Comparison of ENCODE assay signal across 14 cellular contexts in genomic region chr12:9644985-9645531, GRCh38. TPM values are rescaled to one million over a fixed set of nuclear protein-coding genes. Genes with fewer than 3 reads are reported as not detected.
A peak's percentile ranks its signal among the peaks of the same experiment; 100 is the strongest.
DNase-seq lines count a peak whose midpoint lies in the region; ATAC-seq, FAIRE-seq and TF ChIP-seq lines count a peak whose summit lies in the region.
"Not testable (repeated sequence)": the region's sequence is repeated elsewhere in the genome, so short reads cannot be mapped to it uniquely, and the experiment has no call there.
"Had no signal": no experiment of that assay in that cellular context is flagged by ENCODE, and none has a peak within 500 bp of the region (broad histone marks: within the 10 kb centered on the region; RNA-seq: fewer than 3 reads in every experiment).

No MANE protein-coding gene starts in this region.

- not testable (repeated sequence) for H2AFZ ChIP-seq in HepG2 (ENCODE audit: low read length)

- not testable (repeated sequence) for H3K27me3 ChIP-seq in CD8-positive, alpha-beta memory T cell (ENCODE audit: insufficient read depth, low read length, poor library complexity, severe bottlenecking); HepG2 (ENCODE audit: control insufficient read depth in 1 of 2, insufficient read depth in 2 of 2, low read length in 2 of 2)

- H3K9me3 ChIP-seq in CD8-positive, alpha-beta memory T cell (ENCODE audit: low read length); HepG2 (ENCODE audit: low read length): not testable (repeated sequence)

- not testable (repeated sequence) for H3K36me3 ChIP-seq in CD8-positive, alpha-beta memory T cell (ENCODE audit: insufficient read depth, low read length); HepG2 (replicated peaks in 1 of 2; ENCODE audit: control insufficient read depth in 1 of 2, insufficient read depth in 2 of 2, low read length in 2 of 2)

- intact Hi-C loops in HepG2 (cut with micrococcal nuclease; ENCODE audit: unreplicated experiment): not testable (repeated sequence)

- not testable (repeated sequence) for TF ChIP-seq EP300 in HepG2 (IDR thresholded peaks at IDR 0.05; ENCODE audit: low read depth in 2 of 2, low read length in 2 of 2); HepG2 (CRISPR knock-in tag; IDR thresholded peaks at IDR 0.05; ENCODE audit: borderline replicate concordance)

- peaks cover 15% of the 10 kb centered on the region for H3K79me2 ChIP-seq in HepG2 (ENCODE audit: insufficient read depth, low read length)

- CTCF ChIA-PET in CD8-positive, alpha-beta memory T cell (lab: Charles Lee): interaction anchor here (1.1 to 1.4 kb wide), 2 partner anchors 63 to 315 kb away, joined by 3 to 4 read pairs; no protein-coding TSS in a partner anchor
- CTCF ChIA-PET in T-cell (lab: Charles Lee): interaction anchor here in 1 of 2 donors (1.3 kb wide), 1 partner anchor 106 kb away, joined by 3 read pairs; no protein-coding TSS in a partner anchor
- CTCF ChIA-PET in activated CD8-positive, alpha-beta T cell treated with anti-CD3 and anti-CD28 coated beads, Interleukin-2, amount 10 ng/mL, durations not matched to agents 7 days and 5 days (lab: Charles Lee): interaction anchor here (1.2 kb wide), 2 partner anchors 9 to 98 kb away, joined by 3 to 4 read pairs; no protein-coding TSS in a partner anchor
- CTCF ChIA-PET in HepG2 (lab: Yijun Ruan, JAX; ENCODE audit: low intra/inter-chr PET ratio, low total read pairs): not testable (repeated sequence)

- not testable (repeated sequence) for H3K4me3 ChIP-seq in CD8-positive, alpha-beta memory T cell (ENCODE audit: low read length); epithelial cell of esophagus (ENCODE audit: low read length); HepG2 (replicated peaks in 1 of 3; ENCODE audit: insufficient read depth in 1 of 3, low read depth in 2 of 3, low read length in 3 of 3)

- H3K4me2 ChIP-seq in HepG2 (ENCODE audit: low read depth, low read length): not testable (repeated sequence)

- not testable (repeated sequence) for FAIRE-seq in HepG2 (lab: Jason Lieb, UNC)

- TF ChIP-seq RAD21 in HepG2 (CRISPR knock-in tag; IDR thresholded peaks at IDR 0.05): not testable (repeated sequence)

- H3K27me3 Mint-ChIP-seq in CD8-positive, alpha-beta memory T cell; T-cell; activated CD8-positive, alpha-beta T cell treated with anti-CD3 and anti-CD28 coated beads, Interleukin-2, amount 10 ng/mL, durations not matched to agents 7 days and 5 days (ENCODE audit: low read depth); activated naive CD8-positive, alpha-beta T cell; stimulated activated memory B cell treated with anti-CD40 and anti-IgM and Interleukin-4, amounts not matched to agents 10 μg/mL and 1 μg/mL and 100 μg/mL, for 72 hours: not testable (repeated sequence)

- H4K20me1 ChIP-seq in HepG2 (ENCODE audit: insufficient read depth, low read length): not testable (repeated sequence)

- WGBS in HepG2 (ENCODE audit: low lambda C conversion rate): 30% methylated on average over 1 of the region's 1 CpG

- ATAC-seq in T-cell (replicated peaks in 1 of 4); activated CD8-positive, alpha-beta T cell treated with anti-CD3 and anti-CD28 coated beads, Interleukin-2, amount 10 ng/mL, durations not matched to agents 7 days and 5 days; HepG2; stimulated activated memory B cell treated with anti-CD40 and anti-IgM and Interleukin-4, amounts not matched to agents 10 μg/mL and 1 μg/mL and 100 μg/mL, for 72 hours: not testable (repeated sequence)

- H3K9me3 Mint-ChIP-seq in CD8-positive, alpha-beta memory T cell; activated naive CD8-positive, alpha-beta T cell (ENCODE audit: low read depth); stimulated activated memory B cell treated with anti-CD40 and anti-IgM and Interleukin-4, amounts not matched to agents 10 μg/mL and 1 μg/mL and 100 μg/mL, for 72 hours: not testable (repeated sequence)
- H3K9me3 Mint-ChIP-seq in T-cell: peaks cover 0 to 19% (median 12%) of the 10 kb centered on the region in 3 donors
- peaks cover 16% of the 10 kb centered on the region for H3K9me3 Mint-ChIP-seq in activated CD8-positive, alpha-beta T cell treated with anti-CD3 and anti-CD28 coated beads, Interleukin-2, amount 10 ng/mL, durations not matched to agents 7 days and 5 days (ENCODE audit: insufficient read depth)

- DNase-seq in CD8-positive, alpha-beta memory T cell; T-cell; activated CD8-positive, alpha-beta T cell treated with anti-CD3 and anti-CD28 coated beads, Interleukin-2, amount 10 ng/mL, durations not matched to agents 7 days and 5 days; HepG2 (ENCODE audit: low spot score): not testable (repeated sequence)
- DNase-seq in LHCN-M2 (ENCODE audit: low read depth) (peak; percentile 10), epithelial cell of esophagus (ENCODE audit: low read depth) (peak; percentile 48)

- POLR2A ChIA-PET in CD8-positive, alpha-beta memory T cell (lab: Charles Lee); T-cell (lab: Charles Lee); HepG2 (lab: Yijun Ruan, JAX): not testable (repeated sequence)
- POLR2A ChIA-PET in activated CD8-positive, alpha-beta T cell treated with anti-CD3 and anti-CD28 coated beads, Interleukin-2, amount 10 ng/mL, durations not matched to agents 7 days and 5 days (lab: Charles Lee): interaction anchor here (0.7 to 2.0 kb wide), 2 partner anchors 26 to 96 kb away, joined by 6 read pairs; no protein-coding TSS in a partner anchor

- peak overlapping the region in 7 of 8 donors; percentile 2 to 68 (median 56) for H3K27ac Mint-ChIP-seq in CD8-positive, alpha-beta memory T cell
- H3K27ac Mint-ChIP-seq in T-cell: peak overlapping the region; percentile 37 to 77
- peak overlapping the region; percentile 53 for H3K27ac Mint-ChIP-seq in activated CD8-positive, alpha-beta T cell treated with anti-CD3 and anti-CD28 coated beads, Interleukin-2, amount 10 ng/mL, durations not matched to agents 7 days and 5 days
- peak overlapping the region; percentile 88 for H3K27ac Mint-ChIP-seq in activated naive CD8-positive, alpha-beta T cell
- H3K27ac Mint-ChIP-seq in stimulated activated memory B cell treated with anti-CD40 and anti-IgM and Interleukin-4, amounts not matched to agents 10 μg/mL and 1 μg/mL and 100 μg/mL, for 72 hours: peak overlapping the region; percentile 84

- H3K9ac ChIP-seq in HepG2 (ENCODE audit: insufficient read depth, low read depth, low read length): not testable (repeated sequence)

- H3K27ac ChIP-seq in CD8-positive, alpha-beta memory T cell (ENCODE audit: low read depth, low read length); HepG2 (ENCODE audit: extremely low read length, insufficient read depth, low read length): not testable (repeated sequence)

- peak overlapping the region in 2 of 7 donors; percentile 3 to 70 for H3K4me3 Mint-ChIP-seq in CD8-positive, alpha-beta memory T cell
- not testable (repeated sequence) for H3K4me3 Mint-ChIP-seq in T-cell
- peak overlapping the region; percentile 11 for H3K4me3 Mint-ChIP-seq in activated CD8-positive, alpha-beta T cell treated with anti-CD3 and anti-CD28 coated beads, Interleukin-2, amount 10 ng/mL, durations not matched to agents 7 days and 5 days
- H3K4me3 Mint-ChIP-seq in activated naive CD8-positive, alpha-beta T cell: peak overlapping the region; percentile 64
- peak overlapping the region; percentile 74 for H3K4me3 Mint-ChIP-seq in stimulated activated memory B cell treated with anti-CD40 and anti-IgM and Interleukin-4, amounts not matched to agents 10 μg/mL and 1 μg/mL and 100 μg/mL, for 72 hours

- not testable (repeated sequence) for BruUV-seq in HepG2 (replicated peaks; lab: Mats Ljungman, UMichigan)

- H3K36me3 Mint-ChIP-seq in CD8-positive, alpha-beta memory T cell: peaks cover 9 to 37% (median 25%) of the 10 kb centered on the region in 3 donors
- peaks cover 38% of the 10 kb centered on the region for H3K36me3 Mint-ChIP-seq in T-cell
- H3K36me3 Mint-ChIP-seq in activated CD8-positive, alpha-beta T cell treated with anti-CD3 and anti-CD28 coated beads, Interleukin-2, amount 10 ng/mL, durations not matched to agents 7 days and 5 days (ENCODE audit: low read depth): peaks cover 78% of the 10 kb centered on the region
- not testable (repeated sequence) for H3K36me3 Mint-ChIP-seq in activated naive CD8-positive, alpha-beta T cell
- H3K36me3 Mint-ChIP-seq in stimulated activated memory B cell treated with anti-CD40 and anti-IgM and Interleukin-4, amounts not matched to agents 10 μg/mL and 1 μg/mL and 100 μg/mL, for 72 hours: peaks cover 32% of the 10 kb centered on the region

- in situ Hi-C loops in HepG2 (cut with HindIII; ENCODE audit: extremely low pct_ligation_motif_present, low pct_unique_long_range_greater_than_20kb): loop anchor here (5.0 kb wide), 1 partner anchor 62 kb away; no protein-coding TSS in a partner anchor

- not testable (repeated sequence) for TF ChIP-seq CTCF in epithelial cell of esophagus (IDR thresholded peaks at IDR 0.05; ENCODE audit: insufficient read depth, low read depth, low read length, missing control alignments); HepG2 (CRISPR knock-in tag; IDR thresholded peaks at IDR 0.05)

- H3K4me1 ChIP-seq in CD8-positive, alpha-beta memory T cell (ENCODE audit: insufficient read depth, low read length): peaks cover 29% of the 10 kb centered on the region
- peaks cover 11% of the 10 kb centered on the region for H3K4me1 ChIP-seq in HepG2 (ENCODE audit: insufficient read depth, low read length)

- peaks cover 45 to 67% (median 56%) of the 10 kb centered on the region in 3 donors for H3K4me1 Mint-ChIP-seq in CD8-positive, alpha-beta memory T cell
- peaks cover 44 to 51% (median 50%) of the 10 kb centered on the region in 3 donors for H3K4me1 Mint-ChIP-seq in T-cell
- H3K4me1 Mint-ChIP-seq in activated CD8-positive, alpha-beta T cell treated with anti-CD3 and anti-CD28 coated beads, Interleukin-2, amount 10 ng/mL, durations not matched to agents 7 days and 5 days (ENCODE audit: low read depth): peaks cover 53% of the 10 kb centered on the region
- H3K4me1 Mint-ChIP-seq in activated naive CD8-positive, alpha-beta T cell (ENCODE audit: low read depth): peaks cover 53% of the 10 kb centered on the region
- H3K4me1 Mint-ChIP-seq in stimulated activated memory B cell treated with anti-CD40 and anti-IgM and Interleukin-4, amounts not matched to agents 10 μg/mL and 1 μg/mL and 100 μg/mL, for 72 hours: peaks cover 51% of the 10 kb centered on the region

- TF ChIP-seq POLR2A in HepG2 (IDR thresholded peaks at IDR 0.05; ENCODE audit: insufficient read depth in 1 of 2, low read depth in 2 of 2, low read length in 2 of 2): not testable (repeated sequence)

RNA-seq across cellular contexts. Expression of gene CLEC2D, which starts 24.5 kb away (rescaled TPM):
- total RNA-seq in CD8-positive, alpha-beta memory T cell: 100 to 1,000 TPM; 320 to 340 TPM
- 311 TPM for polyA plus RNA-seq in CD8-positive, alpha-beta memory T cell
- total RNA-seq in LHCN-M2 (2014; rRNA removed): 2.5 and 2.8 TPM in 2 replicates
- polyA plus RNA-seq in LHCN-M2 (2012): 0.58 TPM
- 100 to 1,000 TPM; 217 to 338 (median 311) TPM for total RNA-seq in T-cell
- 100 to 1,000 TPM; 277 to 282 TPM for total RNA-seq in activated CD8-positive, alpha-beta T cell treated with anti-CD3 and anti-CD28 coated beads, Interleukin-2, amount 10 ng/mL, durations not matched to agents 7 days and 5 days
- total RNA-seq in HepG2 (2016; rRNA removed; fragmentation: Illumina TruSeq; extraction: Trizol): 0.69 and 2.5 TPM in 2 replicates
- total RNA-seq in HepG2 (2016; cell fraction: cytosol; rRNA removed; fragmentation: Illumina TruSeq; extraction: Trizol; ENCODE audit: low read depth): 4.0 TPM in 2 replicates
- 0.18 and 2.5 TPM in 2 replicates for total RNA-seq in HepG2 (2016; cell fraction: insoluble cytoplasmic fraction; rRNA removed; fragmentation: Illumina TruSeq; extraction: Trizol)
- 0.87 and 2.4 TPM in 2 replicates for total RNA-seq in HepG2 (2016; cell fraction: membrane; rRNA removed; fragmentation: Illumina TruSeq; extraction: Trizol)
- 7.5 and 7.7 TPM in 2 replicates for total RNA-seq in HepG2 (2016; cell fraction: nucleus; rRNA removed; fragmentation: Illumina TruSeq; extraction: Trizol)
- polyA plus RNA-seq in HepG2 (2011; rRNA removed): 7.7 and 8.6 TPM in 2 replicates
- polyA plus RNA-seq in HepG2 (2011; cell fraction: cytosol; rRNA removed): 0.85 and 3.0 TPM in 2 replicates
- polyA plus RNA-seq in HepG2 (2011; cell fraction: nucleus; rRNA removed): 30.5 and 31.4 TPM in 2 replicates
- 5.3 and 5.9 TPM in 2 replicates for polyA plus RNA-seq in HepG2 (2012)
- 0.26 and 0.28 TPM in 2 replicates for polyA plus RNA-seq in HepG2 (2016; cell fraction: cytosol; fragmentation: Illumina TruSeq; extraction: Trizol; ENCODE audit: low read depth)
- polyA plus RNA-seq in HepG2 (2016; cell fraction: insoluble cytoplasmic fraction; fragmentation: Illumina TruSeq; extraction: Trizol; ENCODE audit: low read depth): 0.49 and 1.2 TPM in 2 replicates
- polyA plus RNA-seq in HepG2 (2016; cell fraction: membrane; fragmentation: Illumina TruSeq; extraction: Trizol; ENCODE audit: low read depth): 0.22 and 0.38 TPM in 2 replicates
- polyA plus RNA-seq in HepG2 (2016; cell fraction: nucleus; fragmentation: Illumina TruSeq; extraction: Trizol; ENCODE audit: insufficient read depth, low read depth): 19.9 and 22.7 TPM in 2 replicates
- 0.42 and 2.6 TPM in 2 replicates for polyA minus RNA-seq in HepG2 (2011; rRNA and poly(A)+ RNA removed; ENCODE audit: low replicate concordance)
- polyA minus RNA-seq in HepG2 (2011; cell fraction: cytosol; rRNA and poly(A)+ RNA removed): 0.26 and 2.0 TPM in 2 replicates
- polyA minus RNA-seq in HepG2 (2011; cell fraction: nucleus; rRNA and poly(A)+ RNA removed): 26.3 and 30.8 TPM in 2 replicates
- total RNA-seq: ascending aorta had no signal

RNA-seq across cellular contexts. Expression of gene KLRB1, which starts 37.3 kb away (rescaled TPM):
- 1 to 10 TPM; 7.6 TPM for total RNA-seq in CD8-positive, alpha-beta memory T cell
- polyA plus RNA-seq in CD8-positive, alpha-beta memory T cell: 249 TPM
- not detected in 2 replicates for total RNA-seq in LHCN-M2 (2014; rRNA removed)
- not detected for polyA plus RNA-seq in LHCN-M2 (2012)
- total RNA-seq in T-cell: 10 to 100 TPM in 4 of 5 donors, 1 to 10 TPM in 1; 9.0 to 55.5 (median 31.6) TPM
- total RNA-seq in activated CD8-positive, alpha-beta T cell treated with anti-CD3 and anti-CD28 coated beads, Interleukin-2, amount 10 ng/mL, durations not matched to agents 7 days and 5 days: 1 to 10 TPM; 6.0 to 6.3 TPM
- not detected in 2 replicates for total RNA-seq in HepG2 (2016; rRNA removed; fragmentation: Illumina TruSeq; extraction: Trizol)
- total RNA-seq in HepG2 (2016; cell fraction: cytosol; rRNA removed; fragmentation: Illumina TruSeq; extraction: Trizol; ENCODE audit: low read depth): not detected in 2 replicates
- total RNA-seq in HepG2 (2016; cell fraction: insoluble cytoplasmic fraction; rRNA removed; fragmentation: Illumina TruSeq; extraction: Trizol): not detected in 2 replicates
- not detected in 2 replicates for total RNA-seq in HepG2 (2016; cell fraction: membrane; rRNA removed; fragmentation: Illumina TruSeq; extraction: Trizol)
- not detected in 2 replicates for total RNA-seq in HepG2 (2016; cell fraction: nucleus; rRNA removed; fragmentation: Illumina TruSeq; extraction: Trizol)
- polyA plus RNA-seq in HepG2 (2011; rRNA removed): not detected in 2 replicates
- not detected in 2 replicates for polyA plus RNA-seq in HepG2 (2011; cell fraction: cytosol; rRNA removed)
- polyA plus RNA-seq in HepG2 (2011; cell fraction: nucleus; rRNA removed): not detected in 2 replicates
- polyA plus RNA-seq in HepG2 (2012): not detected in 2 replicates
- polyA plus RNA-seq in HepG2 (2016; cell fraction: cytosol; fragmentation: Illumina TruSeq; extraction: Trizol; ENCODE audit: low read depth): not detected in 2 replicates
- not detected in 2 replicates for polyA plus RNA-seq in HepG2 (2016; cell fraction: insoluble cytoplasmic fraction; fragmentation: Illumina TruSeq; extraction: Trizol; ENCODE audit: low read depth)
- not detected in 2 replicates for polyA plus RNA-seq in HepG2 (2016; cell fraction: membrane; fragmentation: Illumina TruSeq; extraction: Trizol; ENCODE audit: low read depth)
- polyA plus RNA-seq in HepG2 (2016; cell fraction: nucleus; fragmentation: Illumina TruSeq; extraction: Trizol; ENCODE audit: insufficient read depth, low read depth): not detected in 2 replicates
- not detected in 2 replicates for polyA minus RNA-seq in HepG2 (2011; rRNA and poly(A)+ RNA removed; ENCODE audit: low replicate concordance)
- polyA minus RNA-seq in HepG2 (2011; cell fraction: cytosol; rRNA and poly(A)+ RNA removed): not detected in 2 replicates
- polyA minus RNA-seq in HepG2 (2011; cell fraction: nucleus; rRNA and poly(A)+ RNA removed): not detected in 2 replicates
- total RNA-seq: ascending aorta, Daoy, dermis microvascular lymphatic vessel endothelial cell, frontal cortex, H4, osteoblast had no signal

Comparison
In these comparisons a context has a peak if more than half of its experiments do, and no peak if none do; other contexts are left out.
1. RNA of gene CLEC2D, which starts 24.5 kb away (total RNA-seq): 320 to 340 TPM in CD8-positive, alpha-beta memory T cell, 217 to 338 TPM in T-cell and 277 to 282 TPM in activated CD8-positive, alpha-beta T cell treated with anti-CD3 and anti-CD28 coated beads, Interleukin-2, amount 10 ng/mL, durations not matched to agents 7 days and 5 days; 2.5 to 2.8 TPM in LHCN-M2 and 0.18 to 7.7 TPM in HepG2; every median in the first group is over 10 times any median in the second.
2. Peak in every context shown above with its lines, with median percentiles within 50 percentile points of each other: H3K27ac Mint-ChIP-seq.